27 cellular contexts compared by ENCODE assay signal in the genomic region with DNA sequence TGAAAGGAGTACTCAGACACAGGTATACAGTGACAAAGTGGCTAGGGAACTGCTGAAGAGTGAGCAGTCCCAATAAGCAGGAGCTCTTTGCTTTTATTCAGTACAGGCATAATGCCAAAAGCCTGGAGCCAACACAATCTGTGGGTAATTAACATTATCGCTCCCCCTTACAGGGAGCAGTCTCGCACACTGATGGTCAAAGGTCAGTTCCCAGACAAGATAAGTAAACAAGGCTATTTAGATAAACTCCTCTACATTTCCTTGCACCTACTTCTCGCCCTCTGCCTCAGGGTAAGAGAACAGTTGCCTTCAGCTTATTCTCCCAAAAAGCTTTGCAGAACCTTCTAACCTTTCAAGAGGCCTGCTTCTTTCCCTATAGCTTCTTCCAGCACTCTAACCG.
"Had no signal": no experiment of that assay in that cellular context is flagged by ENCODE, and none has a peak within 500 bp of the region (broad histone marks: within the 10 kb centered on the region; RNA-seq: fewer than 3 reads in every experiment).

No MANE protein-coding gene starts in this region.

- H3K36me3 ChIP-seq: adrenal gland, colonic mucosa, ovary, right lobe of liver, uterus had no signal

- H3K9me3 ChIP-seq: adrenal gland, body of pancreas, colonic mucosa, ovary, right lobe of liver, uterus had no signal

- DNase-seq: activated CD4-positive, alpha-beta T cell treated with anti-CD3 and anti-CD28 coated beads for 36 hours; activated CD4-positive, alpha-beta T cell treated with anti-CD3 and anti-CD28 coated beads, Interleukin-2, amount 50 U/mL, for 4 hours; activated CD4-positive, CD25-positive, alpha-beta regulatory T cell; activated naive CD4-positive, alpha-beta T cell treated with Interleukin-2 at 50 U/mL for 16 hours; activated naive CD8-positive, alpha-beta T cell treated with anti-CD3 and anti-CD28 coated beads for 36 hours; activated T-cell treated with anti-CD3 and anti-CD28 coated beads for 4 hours; activated T-cell treated with anti-CD3 and anti-CD28 coated beads, Interleukin-2, amount 50 U/mL, for 72 hours; adrenal gland; aorta; body of pancreas; cerebellar nuclear complex; colonic mucosa; effector CD8-positive, alpha-beta T cell; islet precursor cell; left ventricle myocardium superior; naive thymus-derived CD4-positive, alpha-beta T cell; ovary; right lobe of liver; stimulated activated CD4-positive, alpha-beta T cell treated with anti-CD3 and anti-CD28 coated beads, Interleukin-1b, Interleukin-23, amount 100 ng/mL, for 48 hours; stimulated activated CD4-positive, alpha-beta T cell treated with anti-CD3 and anti-CD28 coated beads, Interleukin-4, amount 100 ng/mL, for 4 hours; stimulated activated CD8-positive, alpha-beta memory T cell treated with anti-CD3 and anti-CD28 coated beads, Interleukin-4, amount 100 ng/mL, for 48 hours; stimulated activated naive CD8-positive, alpha-beta T cell treated with anti-CD3 and anti-CD28 coated beads, Interleukin-15, amount 100 ng/mL, for 72 hours; substantia nigra; T-helper 9 cell; uterus had no signal

- H3K4me3 ChIP-seq: adrenal gland, body of pancreas, colonic mucosa, ovary, right lobe of liver, skin epidermis, uterus had no signal

- H3K4me1 ChIP-seq: adrenal gland, body of pancreas, colonic mucosa, right lobe of liver, uterus had no signal

- ATAC-seq: activated CD4-positive, alpha-beta T cell treated with anti-CD3 and anti-CD28 coated beads for 36 hours; activated T-cell treated with anti-CD3 and anti-CD28 coated beads, Interleukin-2, amount 50 U/mL, for 72 hours; body of pancreas; left ventricle myocardium superior; naive thymus-derived CD4-positive, alpha-beta T cell; right lobe of liver; stimulated activated memory B cell treated with anti-CD40 and anti-IgM and Interleukin-4, amounts not matched to agents 10 μg/mL and 1 μg/mL and 100 μg/mL, for 72 hours; stimulated activated naive CD8-positive, alpha-beta T cell treated with anti-CD3 and anti-CD28 coated beads, Interleukin-15, amount 100 ng/mL, for 72 hours had no signal
